In the genomic region with DNA sequence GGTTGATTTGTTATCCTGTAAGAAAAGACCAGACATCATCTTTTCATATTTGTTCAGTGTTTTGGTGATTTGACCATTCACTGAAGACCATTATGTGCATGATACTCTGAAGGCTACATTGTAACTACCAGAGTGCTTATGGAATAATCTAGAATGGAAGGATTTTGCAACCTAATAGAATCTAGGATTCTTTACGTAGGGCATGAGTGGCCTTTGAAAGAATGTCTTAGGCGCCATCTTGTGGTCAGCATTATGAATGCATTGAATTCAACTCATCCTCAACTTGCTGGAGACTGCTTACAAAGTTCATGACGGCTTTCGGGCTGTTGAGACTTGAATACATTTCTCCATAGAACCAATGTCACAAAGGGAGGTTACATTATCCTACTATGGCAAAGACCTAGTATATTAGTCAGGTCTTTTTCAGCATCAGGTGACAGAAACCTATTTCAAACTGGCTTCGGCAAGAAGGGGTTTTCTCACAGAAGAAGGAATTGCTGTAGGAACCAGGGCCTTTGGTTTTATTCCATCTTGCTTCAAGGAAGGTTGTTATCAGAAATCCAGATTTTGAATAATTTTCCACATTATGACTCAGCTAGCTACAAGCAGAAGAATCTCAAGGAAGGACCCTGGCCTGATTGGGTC, we compare ENCODE assay signal across 8 cellular contexts.
A peak's percentile ranks its signal among the peaks of the same experiment; 100 is the strongest.
DNase-seq lines count a peak whose midpoint lies in the region; ATAC-seq and TF ChIP-seq lines count a peak whose summit lies in the region.

No MANE protein-coding gene starts in this region.

- intact Hi-C loops in activated CD4-positive, alpha-beta T cell treated with anti-CD3 and anti-CD28 coated beads, Interleukin-2, amount 10 ng/mL, durations not matched to agents 24 days and 14 days (cut with micrococcal nuclease), result loop anchor here (1.0 to 2.0 kb wide), 3 partner anchors 131 to 277 kb away; no protein-coding TSS in a partner anchor

- in situ Hi-C loops in GM13976 (cut with MboI; ENCODE audit: low sequenced_read_pairs, unreplicated experiment), result loop anchor here (5.0 kb wide), 1 partner anchor 138 kb away; no protein-coding TSS in a partner anchor

- H3K27ac Mint-ChIP-seq in activated CD4-positive, alpha-beta T cell treated with anti-CD3 and anti-CD28 coated beads, Interleukin-2, amount 10 ng/mL, durations not matched to agents 24 days and 14 days, result no peak overlapping the region
- no peak overlapping the region for H3K27ac Mint-ChIP-seq in endothelial cell (ENCODE audit: unreplicated experiment)

- no peak overlapping the region for H3K27ac ChIP-seq in substantia nigra (ENCODE audit: low read depth, low read length, poor library complexity, severe bottlenecking)

- H3K9me3 Mint-ChIP-seq in activated CD4-positive, alpha-beta T cell treated with anti-CD3 and anti-CD28 coated beads, Interleukin-2, amount 10 ng/mL, durations not matched to agents 24 days and 14 days, result no peaks in the 10 kb centered on the region
- no peaks in the 10 kb centered on the region for H3K9me3 Mint-ChIP-seq in endothelial cell (ENCODE audit: unreplicated experiment)

- H3K27me3 Mint-ChIP-seq in activated CD4-positive, alpha-beta T cell treated with anti-CD3 and anti-CD28 coated beads, Interleukin-2, amount 10 ng/mL, durations not matched to agents 24 days and 14 days, result peaks cover 11% of the 10 kb centered on the region
- no peaks in the 10 kb centered on the region for H3K27me3 Mint-ChIP-seq in endothelial cell (ENCODE audit: unreplicated experiment)

- TF ChIP-seq CTCF in GM13976 (IDR thresholded peaks at IDR 0.05; ENCODE audit: borderline replicate concordance, control extremely low read depth, extremely low read depth, insufficient read depth, missing control alignments), result peak; percentile 75
- peak; percentile 87 for TF ChIP-seq CTCF in endothelial cell (IDR thresholded peaks at IDR 0.05; ENCODE audit: unreplicated experiment)

- peaks cover 5% of the 10 kb centered on the region for H3K4me1 Mint-ChIP-seq in activated CD4-positive, alpha-beta T cell treated with anti-CD3 and anti-CD28 coated beads, Interleukin-2, amount 10 ng/mL, durations not matched to agents 24 days and 14 days
- H3K4me1 Mint-ChIP-seq in endothelial cell (ENCODE audit: unreplicated experiment), result no peaks in the 10 kb centered on the region

- no peaks in the 10 kb centered on the region for H3K36me3 Mint-ChIP-seq in activated CD4-positive, alpha-beta T cell treated with anti-CD3 and anti-CD28 coated beads, Interleukin-2, amount 10 ng/mL, durations not matched to agents 24 days and 14 days (ENCODE audit: low read depth)
- H3K36me3 Mint-ChIP-seq in endothelial cell (ENCODE audit: low read depth, unreplicated experiment), result no peaks in the 10 kb centered on the region

- no peak overlapping the region for H3K4me3 Mint-ChIP-seq in activated CD4-positive, alpha-beta T cell treated with anti-CD3 and anti-CD28 coated beads, Interleukin-2, amount 10 ng/mL, durations not matched to agents 24 days and 14 days
- H3K4me3 Mint-ChIP-seq in endothelial cell (ENCODE audit: unreplicated experiment), result no peak overlapping the region

- peak; percentile 68 for ATAC-seq in HG03139 (IDR thresholded peaks at IDR 0.05; ENCODE audit: unreplicated experiment)

- DNase-seq in AG08395 (ENCODE audit: low spot score) (peak; percentile 76), GM13976 (ENCODE audit: low spot score) (peak; percentile 66), NCI-H345 treated with DMSO at 0.1 percent for 48 hours (lab: John Stamatoyannopoulos, UW; ENCODE audit: unreplicated experiment) (peak; percentile 2), endothelial cell (ENCODE audit: low spot score) (peak; percentile 64), middle frontal gyrus (ENCODE audit: extremely low spot score, low spot score) (peak; percentile 77), substantia nigra (lab: John Stamatoyannopoulos, UW) (peak in 28 of 49 donors; percentile 3 to 64 (median 18))
- peak; percentile 89 for DNase-seq in activated CD4-positive, alpha-beta T cell treated with anti-CD3 and anti-CD28 coated beads, Interleukin-2, amount 10 ng/mL, durations not matched to agents 24 days and 14 days

Comparison
In these comparisons a context has a peak if more than half of its experiments do, and no peak if none do; other contexts are left out.
1. DNase-seq: peak in every context shown above with its lines; median percentile 89 in activated CD4-positive, alpha-beta T cell treated with anti-CD3 and anti-CD28 coated beads, Interleukin-2, amount 10 ng/mL, durations not matched to agents 24 days and 14 days; 77 in middle frontal gyrus; 76 in AG08395; 66 in GM13976; 64 in endothelial cell; 18 in substantia nigra; 2 in NCI-H345 treated with DMSO at 0.1 percent for 48 hours.